ENCODE assay signal across 8 cellular contexts in genomic region chr21:45154511-45155508, GRCh38.
A peak's percentile ranks its signal among the peaks of the same experiment; 100 is the strongest.
DNase-seq lines count a peak whose midpoint lies in the region; ATAC-seq and TF ChIP-seq lines count a peak whose summit lies in the region.

No MANE protein-coding gene starts in this region.

- H3K4me3 ChIP-seq in astrocyte of the spinal cord (ENCODE audit: low read depth, low read length) (no peak overlapping the region), mucosa of descending colon (no peak overlapping the region)

- H3K4me1 ChIP-seq in mucosa of descending colon (ENCODE audit: low read depth), result no peaks in the 10 kb centered on the region

- in situ Hi-C loops in astrocyte of the spinal cord (cut with HindIII; ENCODE audit: low sequenced_read_pairs), result no loop called here

- intact Hi-C loops in mucosa of descending colon (cut with DNase I, micrococcal nuclease), result no loop called here

- H3K36me3 ChIP-seq in mucosa of descending colon (ENCODE audit: low read depth), result no peaks in the 10 kb centered on the region

- TF ChIP-seq CTCF in astrocyte of the spinal cord (IDR thresholded peaks at IDR 0.05; ENCODE audit: low read depth, low read length) (no peak), mucosa of descending colon (IDR thresholded peaks at IDR 0.05) (no peak)

- DNase-seq in EH (ENCODE audit: low read depth) (peak; percentile 95), NCI-H2171 treated with DMSO at 0.1 percent for 48 hours (lab: John Stamatoyannopoulos, UW) (peak; percentile 67), astrocyte of the spinal cord (ENCODE audit: low read depth, low spot score) (peak; percentile 80), mucosa of descending colon (no peak), dedifferentiated amniotic fluid mesenchymal stem cell (ENCODE audit: extremely low spot score) (no peak), NCI-H774 (lab: John Stamatoyannopoulos, UW) (no peak), RPMI8226 (no peak)

- ATAC-seq in mucosa of descending colon (peak; percentile 50), HG03521 (IDR thresholded peaks at IDR 0.05; ENCODE audit: unreplicated experiment) (no peak)

- H3K9me3 ChIP-seq in mucosa of descending colon, result no peaks in the 10 kb centered on the region

Comparison
In these comparisons a context has a peak if more than half of its experiments do, and no peak if none do; other contexts are left out.
1. DNase-seq: peak in EH (single experiment), NCI-H2171 treated with DMSO at 0.1 percent for 48 hours (single experiment) and astrocyte of the spinal cord (single experiment); none in mucosa of descending colon (0 of 3), dedifferentiated amniotic fluid mesenchymal stem cell (single experiment), NCI-H774 (single experiment) and RPMI8226 (single experiment).